Comparison of ENCODE assay signal across 1 cellular context in genomic region chr14:69755784-69756183, GRCh38.
A peak's percentile ranks its signal among the peaks of the same experiment; 100 is the strongest.
TF ChIP-seq lines count a peak whose summit lies in the region.

No MANE protein-coding gene starts in this region.

TF ChIP-seq in HepG2, 621 proteins besides CTCF, POLR2A, EP300 and RAD21 (continued from another document and continues in another):
- TF ChIP-seq ARID4A (CRISPR knock-in tag; IDR thresholded peaks at IDR 0.05; ENCODE audit: borderline replicate concordance) (no peak), SALL1 (CRISPR knock-in tag; IDR thresholded peaks at IDR 0.05) (peak; percentile 17; the same call in 1 of the 2 replicates), FOXK2 (IDR thresholded peaks at IDR 0.05) (no peak), ZNF230 (CRISPR knock-in tag; IDR thresholded peaks at IDR 0.05) (no peak), TEAD2 (CRISPR knock-in tag; IDR thresholded peaks at IDR 0.05) (no peak), ZSCAN20 (CRISPR knock-in tag; IDR thresholded peaks at IDR 0.05; ENCODE audit: borderline replicate concordance) (no peak), KLF9 (CRISPR knock-in tag; IDR thresholded peaks at IDR 0.05; ENCODE audit: low read depth) (no peak), ZNF383 (CRISPR knock-in tag; IDR thresholded peaks at IDR 0.05; ENCODE audit: borderline replicate concordance) (no peak), RARA (CRISPR knock-in tag; IDR thresholded peaks at IDR 0.05) (peak; percentile 19; the same call in 1 of the 2 replicates), ZNF432 (CRISPR knock-in tag; IDR thresholded peaks at IDR 0.05; ENCODE audit: borderline replicate concordance) (no peak), ZNF629 (CRISPR knock-in tag; conservative IDR thresholded peaks at IDR 0.05) (no peak), AGO1 (IDR thresholded peaks at IDR 0.05; ENCODE audit: low read depth, low read length, poor library complexity, severe bottlenecking) (no peak), BHLHE40 (IDR thresholded peaks at IDR 0.05; ENCODE audit: low read length) (no peak), IKZF4 (CRISPR knock-in tag; IDR thresholded peaks at IDR 0.05; ENCODE audit: borderline replicate concordance, low read depth, not compliant biosample characterization) (no peak), XBP1 (CRISPR knock-in tag; IDR thresholded peaks at IDR 0.05) (no peak), ZNF766 (CRISPR knock-in tag; IDR thresholded peaks at IDR 0.05; ENCODE audit: borderline replicate concordance) (no peak), FOXP1 (IDR thresholded peaks at IDR 0.05) (no peak), FOXP1 (CRISPR knock-in tag; IDR thresholded peaks at IDR 0.05) (peak; percentile 31; the same call in 1 of the 2 replicates), TBP (CRISPR knock-in tag; IDR thresholded peaks at IDR 0.05) (no peak), THAP11 (CRISPR knock-in tag; IDR thresholded peaks at IDR 0.05) (peak; percentile 21; the same call in 1 of the 2 replicates), RBM22 (optimal IDR thresholded peaks at IDR 0.05; ENCODE audit: low read length) (no peak), HDAC1 (CRISPR knock-in tag; IDR thresholded peaks at IDR 0.05) (no peak), PAX8 (CRISPR knock-in tag; IDR thresholded peaks at IDR 0.05; ENCODE audit: borderline replicate concordance) (no peak), TCF7 (IDR thresholded peaks at IDR 0.05; ENCODE audit: low read depth) (peak; percentile 40), ZBTB8A (CRISPR knock-in tag; IDR thresholded peaks at IDR 0.05; ENCODE audit: borderline replicate concordance, low read depth) (no peak), ADNP (CRISPR knock-in tag; IDR thresholded peaks at IDR 0.05) (no peak), FOXA3 (CRISPR knock-in tag; IDR thresholded peaks at IDR 0.05) (peak; percentile 41; the same call in 1 of the 2 replicates), CREM (IDR thresholded peaks at IDR 0.05) (peak; percentile 31; the same call in 1 of the 2 replicates), CREM (CRISPR knock-in tag; IDR thresholded peaks at IDR 0.05) (no peak), ZFP82 (CRISPR knock-in tag; IDR thresholded peaks at IDR 0.05; ENCODE audit: borderline replicate concordance) (no peak), ZNF205 (CRISPR knock-in tag; IDR thresholded peaks at IDR 0.05) (no peak), SMAD1 (CRISPR knock-in tag; IDR thresholded peaks at IDR 0.05; ENCODE audit: borderline replicate concordance, low read depth) (no peak)
- TF ChIP-seq, protein P1, sequence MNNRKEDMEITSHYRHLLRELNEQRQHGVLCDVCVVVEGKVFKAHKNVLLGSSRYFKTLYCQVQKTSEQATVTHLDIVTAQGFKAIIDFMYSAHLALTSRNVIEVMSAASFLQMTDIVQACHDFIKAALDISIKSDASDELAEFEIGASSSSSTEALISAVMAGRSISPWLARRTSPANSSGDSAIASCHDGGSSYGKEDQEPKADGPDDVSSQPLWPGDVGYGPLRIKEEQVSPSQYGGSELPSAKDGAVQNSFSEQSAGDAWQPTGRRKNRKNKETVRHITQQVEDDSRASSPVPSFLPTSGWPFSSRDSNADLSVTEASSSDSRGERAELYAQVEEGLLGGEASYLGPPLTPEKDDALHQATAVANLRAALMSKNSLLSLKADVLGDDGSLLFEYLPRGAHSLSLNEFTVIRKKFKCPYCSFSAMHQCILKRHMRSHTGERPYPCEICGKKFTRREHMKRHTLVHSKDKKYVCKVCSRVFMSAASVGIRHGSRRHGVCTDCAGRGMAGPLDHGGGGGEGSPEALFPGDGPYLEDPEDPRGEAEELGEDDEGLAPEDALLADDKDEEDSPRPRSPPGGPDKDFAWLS (CRISPR knock-in tag; IDR thresholded peaks at IDR 0.05; ENCODE audit: borderline replicate concordance) = no peak
- TF ChIP-seq, protein P2, sequence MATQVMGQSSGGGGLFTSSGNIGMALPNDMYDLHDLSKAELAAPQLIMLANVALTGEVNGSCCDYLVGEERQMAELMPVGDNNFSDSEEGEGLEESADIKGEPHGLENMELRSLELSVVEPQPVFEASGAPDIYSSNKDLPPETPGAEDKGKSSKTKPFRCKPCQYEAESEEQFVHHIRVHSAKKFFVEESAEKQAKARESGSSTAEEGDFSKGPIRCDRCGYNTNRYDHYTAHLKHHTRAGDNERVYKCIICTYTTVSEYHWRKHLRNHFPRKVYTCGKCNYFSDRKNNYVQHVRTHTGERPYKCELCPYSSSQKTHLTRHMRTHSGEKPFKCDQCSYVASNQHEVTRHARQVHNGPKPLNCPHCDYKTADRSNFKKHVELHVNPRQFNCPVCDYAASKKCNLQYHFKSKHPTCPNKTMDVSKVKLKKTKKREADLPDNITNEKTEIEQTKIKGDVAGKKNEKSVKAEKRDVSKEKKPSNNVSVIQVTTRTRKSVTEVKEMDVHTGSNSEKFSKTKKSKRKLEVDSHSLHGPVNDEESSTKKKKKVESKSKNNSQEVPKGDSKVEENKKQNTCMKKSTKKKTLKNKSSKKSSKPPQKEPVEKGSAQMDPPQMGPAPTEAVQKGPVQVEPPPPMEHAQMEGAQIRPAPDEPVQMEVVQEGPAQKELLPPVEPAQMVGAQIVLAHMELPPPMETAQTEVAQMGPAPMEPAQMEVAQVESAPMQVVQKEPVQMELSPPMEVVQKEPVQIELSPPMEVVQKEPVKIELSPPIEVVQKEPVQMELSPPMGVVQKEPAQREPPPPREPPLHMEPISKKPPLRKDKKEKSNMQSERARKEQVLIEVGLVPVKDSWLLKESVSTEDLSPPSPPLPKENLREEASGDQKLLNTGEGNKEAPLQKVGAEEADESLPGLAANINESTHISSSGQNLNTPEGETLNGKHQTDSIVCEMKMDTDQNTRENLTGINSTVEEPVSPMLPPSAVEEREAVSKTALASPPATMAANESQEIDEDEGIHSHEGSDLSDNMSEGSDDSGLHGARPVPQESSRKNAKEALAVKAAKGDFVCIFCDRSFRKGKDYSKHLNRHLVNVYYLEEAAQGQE (IDR thresholded peaks at IDR 0.05; ENCODE audit: borderline replicate concordance in 1 of 2, low read depth in 1 of 2, low read length in 2 of 2) = no peak
- TF ChIP-seq, protein P3, sequence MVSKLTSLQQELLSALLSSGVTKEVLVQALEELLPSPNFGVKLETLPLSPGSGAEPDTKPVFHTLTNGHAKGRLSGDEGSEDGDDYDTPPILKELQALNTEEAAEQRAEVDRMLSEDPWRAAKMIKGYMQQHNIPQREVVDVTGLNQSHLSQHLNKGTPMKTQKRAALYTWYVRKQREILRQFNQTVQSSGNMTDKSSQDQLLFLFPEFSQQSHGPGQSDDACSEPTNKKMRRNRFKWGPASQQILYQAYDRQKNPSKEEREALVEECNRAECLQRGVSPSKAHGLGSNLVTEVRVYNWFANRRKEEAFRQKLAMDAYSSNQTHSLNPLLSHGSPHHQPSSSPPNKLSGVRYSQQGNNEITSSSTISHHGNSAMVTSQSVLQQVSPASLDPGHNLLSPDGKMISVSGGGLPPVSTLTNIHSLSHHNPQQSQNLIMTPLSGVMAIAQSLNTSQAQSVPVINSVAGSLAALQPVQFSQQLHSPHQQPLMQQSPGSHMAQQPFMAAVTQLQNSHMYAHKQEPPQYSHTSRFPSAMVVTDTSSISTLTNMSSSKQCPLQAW (CRISPR knock-in tag; IDR thresholded peaks at IDR 0.05) = no peak
- TF ChIP-seq, protein P4, sequence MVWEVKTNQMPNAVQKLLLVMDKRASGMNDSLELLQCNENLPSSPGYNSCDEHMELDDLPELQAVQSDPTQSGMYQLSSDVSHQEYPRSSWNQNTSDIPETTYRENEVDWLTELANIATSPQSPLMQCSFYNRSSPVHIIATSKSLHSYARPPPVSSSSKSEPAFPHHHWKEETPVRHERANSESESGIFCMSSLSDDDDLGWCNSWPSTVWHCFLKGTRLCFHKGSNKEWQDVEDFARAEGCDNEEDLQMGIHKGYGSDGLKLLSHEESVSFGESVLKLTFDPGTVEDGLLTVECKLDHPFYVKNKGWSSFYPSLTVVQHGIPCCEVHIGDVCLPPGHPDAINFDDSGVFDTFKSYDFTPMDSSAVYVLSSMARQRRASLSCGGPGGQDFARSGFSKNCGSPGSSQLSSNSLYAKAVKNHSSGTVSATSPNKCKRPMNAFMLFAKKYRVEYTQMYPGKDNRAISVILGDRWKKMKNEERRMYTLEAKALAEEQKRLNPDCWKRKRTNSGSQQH (CRISPR knock-in tag; IDR thresholded peaks at IDR 0.05; ENCODE audit: low read depth) = no peak
- TF ChIP-seq, protein P5, sequence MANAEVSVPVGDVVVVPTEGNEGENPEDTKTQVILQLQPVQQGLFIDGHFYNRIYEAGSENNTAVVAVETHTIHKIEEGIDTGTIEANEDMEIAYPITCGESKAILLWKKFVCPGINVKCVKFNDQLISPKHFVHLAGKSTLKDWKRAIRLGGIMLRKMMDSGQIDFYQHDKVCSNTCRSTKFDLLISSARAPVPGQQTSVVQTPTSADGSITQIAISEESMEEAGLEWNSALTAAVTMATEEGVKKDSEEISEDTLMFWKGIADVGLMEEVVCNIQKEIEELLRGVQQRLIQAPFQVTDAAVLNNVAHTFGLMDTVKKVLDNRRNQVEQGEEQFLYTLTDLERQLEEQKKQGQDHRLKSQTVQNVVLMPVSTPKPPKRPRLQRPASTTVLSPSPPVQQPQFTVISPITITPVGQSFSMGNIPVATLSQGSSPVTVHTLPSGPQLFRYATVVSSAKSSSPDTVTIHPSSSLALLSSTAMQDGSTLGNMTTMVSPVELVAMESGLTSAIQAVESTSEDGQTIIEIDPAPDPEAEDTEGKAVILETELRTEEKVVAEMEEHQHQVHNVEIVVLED (CRISPR knock-in tag; IDR thresholded peaks at IDR 0.05; ENCODE audit: borderline replicate concordance) = no peak
- TF ChIP-seq, protein P6, sequence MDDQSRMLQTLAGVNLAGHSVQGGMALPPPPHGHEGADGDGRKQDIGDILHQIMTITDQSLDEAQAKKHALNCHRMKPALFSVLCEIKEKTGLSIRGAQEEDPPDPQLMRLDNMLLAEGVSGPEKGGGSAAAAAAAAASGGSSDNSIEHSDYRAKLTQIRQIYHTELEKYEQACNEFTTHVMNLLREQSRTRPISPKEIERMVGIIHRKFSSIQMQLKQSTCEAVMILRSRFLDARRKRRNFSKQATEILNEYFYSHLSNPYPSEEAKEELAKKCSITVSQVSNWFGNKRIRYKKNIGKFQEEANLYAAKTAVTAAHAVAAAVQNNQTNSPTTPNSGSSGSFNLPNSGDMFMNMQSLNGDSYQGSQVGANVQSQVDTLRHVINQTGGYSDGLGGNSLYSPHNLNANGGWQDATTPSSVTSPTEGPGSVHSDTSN (CRISPR knock-in tag; IDR thresholded peaks at IDR 0.05; ENCODE audit: borderline replicate concordance) = no peak
- TF ChIP-seq, protein P7, sequence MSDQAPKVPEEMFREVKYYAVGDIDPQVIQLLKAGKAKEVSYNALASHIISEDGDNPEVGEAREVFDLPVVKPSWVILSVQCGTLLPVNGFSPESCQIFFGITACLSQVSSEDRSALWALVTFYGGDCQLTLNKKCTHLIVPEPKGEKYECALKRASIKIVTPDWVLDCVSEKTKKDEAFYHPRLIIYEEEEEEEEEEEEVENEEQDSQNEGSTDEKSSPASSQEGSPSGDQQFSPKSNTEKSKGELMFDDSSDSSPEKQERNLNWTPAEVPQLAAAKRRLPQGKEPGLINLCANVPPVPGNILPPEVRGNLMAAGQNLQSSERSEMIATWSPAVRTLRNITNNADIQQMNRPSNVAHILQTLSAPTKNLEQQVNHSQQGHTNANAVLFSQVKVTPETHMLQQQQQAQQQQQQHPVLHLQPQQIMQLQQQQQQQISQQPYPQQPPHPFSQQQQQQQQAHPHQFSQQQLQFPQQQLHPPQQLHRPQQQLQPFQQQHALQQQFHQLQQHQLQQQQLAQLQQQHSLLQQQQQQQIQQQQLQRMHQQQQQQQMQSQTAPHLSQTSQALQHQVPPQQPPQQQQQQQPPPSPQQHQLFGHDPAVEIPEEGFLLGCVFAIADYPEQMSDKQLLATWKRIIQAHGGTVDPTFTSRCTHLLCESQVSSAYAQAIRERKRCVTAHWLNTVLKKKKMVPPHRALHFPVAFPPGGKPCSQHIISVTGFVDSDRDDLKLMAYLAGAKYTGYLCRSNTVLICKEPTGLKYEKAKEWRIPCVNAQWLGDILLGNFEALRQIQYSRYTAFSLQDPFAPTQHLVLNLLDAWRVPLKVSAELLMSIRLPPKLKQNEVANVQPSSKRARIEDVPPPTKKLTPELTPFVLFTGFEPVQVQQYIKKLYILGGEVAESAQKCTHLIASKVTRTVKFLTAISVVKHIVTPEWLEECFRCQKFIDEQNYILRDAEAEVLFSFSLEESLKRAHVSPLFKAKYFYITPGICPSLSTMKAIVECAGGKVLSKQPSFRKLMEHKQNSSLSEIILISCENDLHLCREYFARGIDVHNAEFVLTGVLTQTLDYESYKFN (CRISPR knock-in tag; conservative IDR thresholded peaks at IDR 0.05) = peak; percentile 55; the same call in 1 of the 2 replicates
- TF ChIP-seq, protein P8, sequence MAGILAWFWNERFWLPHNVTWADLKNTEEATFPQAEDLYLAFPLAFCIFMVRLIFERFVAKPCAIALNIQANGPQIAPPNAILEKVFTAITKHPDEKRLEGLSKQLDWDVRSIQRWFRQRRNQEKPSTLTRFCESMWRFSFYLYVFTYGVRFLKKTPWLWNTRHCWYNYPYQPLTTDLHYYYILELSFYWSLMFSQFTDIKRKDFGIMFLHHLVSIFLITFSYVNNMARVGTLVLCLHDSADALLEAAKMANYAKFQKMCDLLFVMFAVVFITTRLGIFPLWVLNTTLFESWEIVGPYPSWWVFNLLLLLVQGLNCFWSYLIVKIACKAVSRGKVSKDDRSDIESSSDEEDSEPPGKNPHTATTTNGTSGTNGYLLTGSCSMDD (CRISPR knock-in tag; IDR thresholded peaks at IDR 0.05) = no peak
